8 cellular contexts compared by ENCODE assay signal in genomic region chr16:46884513-46885293, GRCh38. TPM values are rescaled to one million over a fixed set of nuclear protein-coding genes. Genes with fewer than 3 reads are reported as not detected.
A peak's percentile ranks its signal among the peaks of the same experiment; 100 is the strongest.
DNase-seq lines count a peak whose midpoint lies in the region; ATAC-seq, FAIRE-seq and TF ChIP-seq lines count a peak whose summit lies in the region.

No MANE protein-coding gene starts in this region.

- H3K9me3 ChIP-seq in GM12878 (replicated peaks; ENCODE audit: control insufficient read depth, insufficient read depth, low read length), result no peaks in the 10 kb centered on the region

- H3K27me3 ChIP-seq in GM12878 (replicated peaks in 1 of 2; ENCODE audit: control insufficient read depth in 2 of 2, insufficient read depth in 2 of 2, low read length in 1 of 2), result 0 out of 4 replicates have a peak, but pooled peaks cover 0 to 2% of the 10 kb centered on the region in 2 experiments

- WGBS in GM12878 (ENCODE audit: insufficient coverage, insufficient replicate concordance, low lambda C conversion rate, missing lambda C conversion rate), result 4% methylated on average over 60 of the region's 72 CpGs

- ATAC-seq in GM21786 (IDR thresholded peaks at IDR 0.05; ENCODE audit: unreplicated experiment) (peak; percentile 4), GM12878 (peak; percentile 7)

- RAD21 ChIA-PET in GM12878 (lab: Charles Lee; ENCODE audit: unreplicated experiment), result interaction anchor here (0.8 kb wide), 1 partner anchor 30 kb away, joined by 4 read pairs; no protein-coding TSS in a partner anchor

- no peak overlapping the region for H3K27ac ChIP-seq in GM12878 (ENCODE audit: control insufficient read depth, insufficient read depth)

- no peak for TF ChIP-seq EP300 in GM12878 (IDR thresholded peaks at IDR 0.05; ENCODE audit: borderline replicate concordance in 1 of 2, control insufficient read depth in 1 of 2, low read depth in 2 of 2, low read length in 2 of 2)

- in situ Hi-C loops in GM12878 (cut with MboI), result no loop called here

- POLR2A ChIA-PET in GM12878 (lab: Charles Lee), result no interaction called here

- no peak for TF ChIP-seq POLR2A in GM12878 (IDR thresholded peaks at IDR 0.05; ENCODE audit: low read depth, low read length)

- CTCF ChIA-PET in GM12878 (lab: Yijun Ruan, JAX), result interaction anchor here (1.0 to 3.7 kb wide), 4 partner anchors 9 to 211 kb away, joined by 3 to 15 read pairs (median 5); no protein-coding TSS in a partner anchor

- H3K36me3 ChIP-seq in GM12878 (ENCODE audit: control insufficient read depth in 2 of 2, insufficient read depth in 2 of 2, low read length in 1 of 2), result no peaks in the 10 kb centered on the region

- SMC1A ChIA-PET in GM12878 (lab: Charles Lee; ENCODE audit: uncharacterized antibody, unreplicated experiment), result interaction anchor here (1.1 to 1.7 kb wide), 4 partner anchors 9 to 46 kb away, joined by 3 to 5 read pairs (median 4); no protein-coding TSS in a partner anchor

- peak overlapping the region; percentile 45; the same call in 1 of the 2 replicates for H3K9ac ChIP-seq in GM12878 (ENCODE audit: control insufficient read depth, insufficient read depth, low read length)

- H4K20me1 ChIP-seq in GM12878 (ENCODE audit: control insufficient read depth, insufficient read depth), result no peaks in the 10 kb centered on the region

- no peak for TF ChIP-seq CTCF in GM12878 (IDR thresholded peaks at IDR 0.05 in 2 of 3, conservative IDR thresholded peaks at IDR 0.05 in 1 of 3; ENCODE audit: control insufficient read depth in 2 of 3, extremely low read depth in 1 of 3, insufficient read depth in 1 of 3, low read depth in 3 of 3, low read length in 3 of 3)

- no peaks in the 10 kb centered on the region for H3K79me2 ChIP-seq in GM12878 (ENCODE audit: control insufficient read depth, insufficient read depth, low read length)

- DNase-seq in Daoy (ENCODE audit: low read depth) (peak; percentile 13), NCI-H2171 treated with DMSO at 0.1 percent for 48 hours (lab: John Stamatoyannopoulos, UW) (peak; percentile 10), GM12878 (ENCODE audit: low read depth, low spot score) (no peak), iris pigment epithelial cell (ENCODE audit: low read depth) (peak; percentile 35), SK-N-DZ (ENCODE audit: low spot score) (no peak), RCC 7860 (ENCODE audit: low spot score) (no peak)
- DNase-seq in stimulated activated CD4-positive, alpha-beta T cell treated with anti-CD3 and anti-CD28 coated beads, Interleukin-12 subunit alpha, Interleukin-12 subunit beta, amount 100 ng/mL, for 4 hours, result peak; percentile 15

- peaks cover 11% of the 10 kb centered on the region for H3K4me1 ChIP-seq in GM12878 (ENCODE audit: control insufficient read depth, insufficient read depth, low read length)

- FAIRE-seq in GM12878 (lab: Jason Lieb, UNC), result no peak
- no peak for FAIRE-seq in RCC 7860 (lab: Jason Lieb, UNC)

- intact Hi-C loops in GM12878 (cut with micrococcal nuclease; ENCODE audit: unreplicated experiment), result loop anchor here (2.0 kb wide), 1 partner anchor 20 kb away; no protein-coding TSS in a partner anchor

- BruUV-seq in GM12878 (replicated peaks; lab: Mats Ljungman, UMichigan), result no TSS peak

- no peak for TF ChIP-seq RAD21 in GM12878 (IDR thresholded peaks at IDR 0.05; ENCODE audit: insufficient read depth, low read depth, low read length)

- H3K4me2 ChIP-seq in GM12878 (ENCODE audit: control insufficient read depth, insufficient read depth), result peak overlapping the region; percentile 99

- peak overlapping the region; percentile 93 for H3K4me3 ChIP-seq in GM12878

- peak overlapping the region; percentile 69 for H2AFZ ChIP-seq in GM12878 (ENCODE audit: control insufficient read depth, low read depth, low read length)

TF ChIP-seq in GM12878, 131 proteins besides CTCF, POLR2A, EP300 and RAD21 (continues in another document):
- TF ChIP-seq SIX5 (IDR thresholded peaks at IDR 0.05; ENCODE audit: low read depth, low read length, severe bottlenecking) (no peak), ETV6 (conservative IDR thresholded peaks at IDR 0.05 in 1 of 2, IDR thresholded peaks at IDR 0.05 in 1 of 2; ENCODE audit: borderline replicate concordance in 1 of 2, low read depth in 1 of 2) (no peak), JUNB (IDR thresholded peaks at IDR 0.05) (no peak), NBN (IDR thresholded peaks at IDR 0.05) (no peak), SRF (IDR thresholded peaks at IDR 0.05; ENCODE audit: low read depth in 2 of 2, low read length in 2 of 2) (no peak), BACH1 (IDR thresholded peaks at IDR 0.05; ENCODE audit: borderline replicate concordance) (0 out of 2 replicates have a peak, but pooled peaks have one; percentile 0), NR2F1 (conservative IDR thresholded peaks at IDR 0.05) (0 out of 2 replicates have a peak, but pooled peaks have one; percentile 3), POLR2AphosphoS5 (IDR thresholded peaks at IDR 0.05; ENCODE audit: low read length) (no peak), GATAD2B (conservative IDR thresholded peaks at IDR 0.05; ENCODE audit: low read depth) (0 out of 2 replicates have a peak, but pooled peaks have one; percentile 13), MAX (IDR thresholded peaks at IDR 0.05; ENCODE audit: low read depth, low read length) (no peak), IRF3 (IDR thresholded peaks at IDR 0.05) (no peak)

RNA-seq across cellular contexts. Expression of gene GPT2, which starts 0.5 kb away (rescaled TPM):
- total RNA-seq in Daoy (2014; rRNA removed; shearing (Covaris generic)), result 12.9 and 13.7 TPM in 2 replicates
- 2.2 and 2.8 TPM in 2 replicates for total RNA-seq in GM12878 (2013; cell fraction: nucleolus; rRNA removed)
- 3.8 and 3.9 TPM in 2 replicates for total RNA-seq in GM12878 (2014; rRNA removed)
- total RNA-seq in GM12878 (2014; rRNA removed; fragmentation: Illumina TruSeq; extraction: Trizol), result 2.2 and 2.8 TPM in 2 replicates
- total RNA-seq in GM12878 (2021), result 5.9 and 8.5 TPM in 2 replicates
- polyA plus RNA-seq in GM12878 (2011; ENCODE audit: low read depth), result 2.5 TPM
- polyA plus RNA-seq in GM12878 (2011; rRNA removed), result 5.7 and 9.2 TPM in 2 replicates
- 12.2 and 15.1 TPM in 2 replicates for polyA plus RNA-seq in GM12878 (2011; cell fraction: cytosol; rRNA removed)
- polyA plus RNA-seq in GM12878 (2011; cell fraction: nucleus; rRNA removed), result 11.3 and 11.9 TPM in 2 replicates
- 4.4 and 5.0 TPM in 2 replicates for polyA plus RNA-seq in GM12878 (2012)
- polyA plus RNA-seq in GM12878 (2014; fragmentation: Illumina TruSeq; extraction: Trizol), result 1.4 and 4.0 TPM in 2 replicates
- polyA plus RNA-seq in GM12878 (2014; fragmentation: Nextera tagmentation; extraction: Ambion mirVana), result under 1 TPM; 0.45 to 0.80 TPM
- 4.5 and 4.7 TPM in 2 replicates for polyA plus RNA-seq in GM12878 (2014; rRNA removed)
- polyA plus RNA-seq in GM12878 (2016; fragmentation: Nextera tagmentation; extraction: Ambion mirVana), result 1 to 10 TPM; 9.0 to 9.9 TPM
- 9.6 and 18.9 TPM in 2 replicates for polyA minus RNA-seq in GM12878 (2011; rRNA and poly(A)+ RNA removed)
- polyA minus RNA-seq in GM12878 (2011; cell fraction: cytosol; rRNA and poly(A)+ RNA removed), result 4.7 and 5.8 TPM in 2 replicates
- 2.3 and 4.9 TPM in 2 replicates for polyA minus RNA-seq in GM12878 (2011; cell fraction: nucleus; rRNA and poly(A)+ RNA removed)
- 48.0 and 48.4 TPM in 2 replicates for polyA plus RNA-seq in SK-N-DZ (2014; cell fraction: cytosol; rRNA removed)
- polyA plus RNA-seq in SK-N-DZ (2014; cell fraction: nucleus; rRNA removed), result 39.8 and 41.3 TPM in 2 replicates

RNA-seq across cellular contexts. Expression of gene C16orf87, which starts 53.7 kb away (rescaled TPM):
- total RNA-seq in Daoy (2014; rRNA removed; shearing (Covaris generic)), result 17.4 and 19.1 TPM in 2 replicates
- total RNA-seq in GM12878 (2013; cell fraction: nucleolus; rRNA removed), result 16.2 and 17.0 TPM in 2 replicates
- 18.4 and 24.3 TPM in 2 replicates for total RNA-seq in GM12878 (2014; rRNA removed)
- 32.6 and 34.9 TPM in 2 replicates for total RNA-seq in GM12878 (2014; rRNA removed; fragmentation: Illumina TruSeq; extraction: Trizol)
- 21.8 and 21.9 TPM in 2 replicates for total RNA-seq in GM12878 (2021)
- 12.4 TPM for polyA plus RNA-seq in GM12878 (2011; ENCODE audit: low read depth)
- 19.7 and 30.8 TPM in 2 replicates for polyA plus RNA-seq in GM12878 (2011; rRNA removed)
- 4.3 and 5.1 TPM in 2 replicates for polyA plus RNA-seq in GM12878 (2011; cell fraction: cytosol; rRNA removed)
- polyA plus RNA-seq in GM12878 (2011; cell fraction: nucleus; rRNA removed), result 5.9 TPM in 2 replicates
- 19.6 and 27.0 TPM in 2 replicates for polyA plus RNA-seq in GM12878 (2012)
- polyA plus RNA-seq in GM12878 (2014; fragmentation: Illumina TruSeq; extraction: Trizol), result 29.3 and 40.1 TPM in 2 replicates
- polyA plus RNA-seq in GM12878 (2014; fragmentation: Nextera tagmentation; extraction: Ambion mirVana), result 10 to 100 TPM; 49.0 to 51.8 TPM
- 16.8 and 18.5 TPM in 2 replicates for polyA plus RNA-seq in GM12878 (2014; rRNA removed)
- polyA plus RNA-seq in GM12878 (2016; fragmentation: Nextera tagmentation; extraction: Ambion mirVana), result 10 to 100 TPM; 69.8 to 72.6 TPM
- 5.1 and 10.2 TPM in 2 replicates for polyA minus RNA-seq in GM12878 (2011; rRNA and poly(A)+ RNA removed)
- 4.2 and 4.9 TPM in 2 replicates for polyA minus RNA-seq in GM12878 (2011; cell fraction: cytosol; rRNA and poly(A)+ RNA removed)
- polyA minus RNA-seq in GM12878 (2011; cell fraction: nucleus; rRNA and poly(A)+ RNA removed), result 4.1 and 7.7 TPM in 2 replicates
- 18.5 and 20.8 TPM in 2 replicates for polyA plus RNA-seq in SK-N-DZ (2014; cell fraction: cytosol; rRNA removed)
- 11.9 and 14.3 TPM in 2 replicates for polyA plus RNA-seq in SK-N-DZ (2014; cell fraction: nucleus; rRNA removed)

Comparison
In these comparisons a context has a peak if more than half of its experiments do, and no peak if none do; other contexts are left out.
1. DNase-seq: peak in Daoy (single experiment), NCI-H2171 treated with DMSO at 0.1 percent for 48 hours (single experiment), iris pigment epithelial cell (single experiment) and stimulated activated CD4-positive, alpha-beta T cell treated with anti-CD3 and anti-CD28 coated beads, Interleukin-12 subunit alpha, Interleukin-12 subunit beta, amount 100 ng/mL, for 4 hours (single experiment); none in GM12878 (single experiment), SK-N-DZ (single experiment) and RCC 7860 (single experiment).